In genomic region chr5:121691478-121691877, GRCh38 we compare ENCODE assay signal across 15 cellular contexts.
DNase-seq lines count a peak whose midpoint lies in the region; ATAC-seq and TF ChIP-seq lines count a peak whose summit lies in the region.
"Had no signal": no experiment of that assay in that cellular context is flagged by ENCODE, and none has a peak within 500 bp of the region (broad histone marks: within the 10 kb centered on the region; RNA-seq: fewer than 3 reads in every experiment).

No MANE protein-coding gene starts in this region.

- peaks cover 22% of the 10 kb centered on the region for H3K4me1 ChIP-seq in cardiac muscle cell (ENCODE audit: low read depth)
- no peaks in the 10 kb centered on the region for H3K4me1 ChIP-seq in left lung
- peaks cover 0 to 2% (median 0%) of the 10 kb centered on the region in 6 donors for H3K4me1 ChIP-seq in spleen
- no peaks in the 10 kb centered on the region for H3K4me1 ChIP-seq in SJCRH30

- no peak for TF ChIP-seq POLR2A in spleen (IDR thresholded peaks at IDR 0.05)

- H3K4me3 ChIP-seq in cardiac muscle cell (no peak overlapping the region), left lung (no peak overlapping the region), spleen (no peak overlapping the region), SJCRH30 (no peak overlapping the region)
- H3K4me3 ChIP-seq: HAP-1 had no signal

- ATAC-seq in Right ventricle myocardium inferior (no peak), left lung (peak; percentile 86), HG03565 (IDR thresholded peaks at IDR 0.05; ENCODE audit: unreplicated experiment) (no peak)

- intact Hi-C loops in Right ventricle myocardium inferior (cut with DNase I) (no loop called here), left lung (cut with DNase I) (no loop called here), spleen (cut with DNase I; ENCODE audit: low total_unique reads) (no loop called here)

- TF ChIP-seq CTCF in cardiac muscle cell (IDR thresholded peaks at IDR 0.05; ENCODE audit: low read depth, low read length) (no peak), left lung (IDR thresholded peaks at IDR 0.05) (no peak), spleen (IDR thresholded peaks at IDR 0.05 in 8 of 11, conservative IDR thresholded peaks at IDR 0.05 in 3 of 11) (no peak)

- H3K9me3 ChIP-seq in cardiac muscle cell (ENCODE audit: low read depth) (no peaks in the 10 kb centered on the region), left lung (no peaks in the 10 kb centered on the region), spleen (no peaks in the 10 kb centered on the region), SJCRH30 (replicated peaks) (no peaks in the 10 kb centered on the region)
- H3K9me3 ChIP-seq: HAP-1 had no signal

- H3K27ac ChIP-seq in cardiac muscle cell (peak overlapping the region; percentile 65), left lung (no peak overlapping the region), spleen (no peak overlapping the region), SJCRH30 (no peak overlapping the region)

- no peaks in the 10 kb centered on the region for H3K27me3 ChIP-seq in cardiac muscle cell
- no peaks in the 10 kb centered on the region for H3K27me3 ChIP-seq in left lung
- H3K27me3 ChIP-seq in spleen (replicated peaks in 1 of 7) = no peaks in the 10 kb centered on the region
- no peaks in the 10 kb centered on the region; the same call in 1 of the 2 replicates for H3K27me3 ChIP-seq in SJCRH30

- H3K36me3 ChIP-seq in cardiac muscle cell = no peaks in the 10 kb centered on the region
- no peaks in the 10 kb centered on the region for H3K36me3 ChIP-seq in left lung
- H3K36me3 ChIP-seq in spleen = no peaks in the 10 kb centered on the region
- H3K36me3 ChIP-seq in SJCRH30 = no peaks in the 10 kb centered on the region
- H3K36me3 ChIP-seq: HAP-1 had no signal

- peak; percentile 35 to 60 for DNase-seq in cardiac muscle cell (ENCODE audit: low read depth in 1 of 2, low spot score in 1 of 2)
- no peak for DNase-seq in Right ventricle myocardium inferior (ENCODE audit: missing footprints)
- peak; percentile 96 for DNase-seq in amniotic epithelial cell (ENCODE audit: low read depth)
- DNase-seq in left lung = no peak
- DNase-seq in spleen = no peak
- no peak for DNase-seq in Kasumi-1 (lab: John Stamatoyannopoulos, UW)
- no peak for DNase-seq in SJCRH30
- DNase-seq: caudate nucleus, mammary epithelial cell, NCI-H1092 treated with DMSO at 0.1 percent for 48 hours, nucleus accumbens, Right ventricle myocardium superior, substantia nigra had no signal

Comparison
In these comparisons a context has a peak if more than half of its experiments do, and no peak if none do; other contexts are left out.
1. DNase-seq: peak in cardiac muscle cell (2 of 2) and amniotic epithelial cell (single experiment); none in Right ventricle myocardium inferior (single experiment), left lung (0 of 2), spleen (single experiment), Kasumi-1 (0 of 2) and SJCRH30 (0 of 2).